16 cellular contexts compared by ENCODE assay signal in genomic region chr17:37312137-37312923, GRCh38.
"Had no signal": no experiment of that assay in that cellular context is flagged by ENCODE, and none has a peak within 500 bp of the region (broad histone marks: within the 10 kb centered on the region; RNA-seq: fewer than 3 reads in every experiment).

No MANE protein-coding gene starts in this region.

- H3K36me3 ChIP-seq: ascending aorta, gastrocnemius medialis, upper lobe of right lung had no signal

- H3K4me1 ChIP-seq: ascending aorta, heart right ventricle, testis, upper lobe of right lung had no signal

- H3K27ac Mint-ChIP-seq: activated CD4-positive, alpha-beta memory T cell treated with anti-CD3 and anti-CD28 coated beads for 36 hours; activated naive CD8-positive, alpha-beta T cell treated with anti-CD3 and anti-CD28 coated beads, Interleukin-2, amount 10 ng/mL, durations not matched to agents 7 days and 5 days; activated T-cell treated with anti-CD3 and anti-CD28 coated beads, Interleukin-2, amount 50 U/mL, for 72 hours; memory B cell; nephron had no signal

- H3K4me1 Mint-ChIP-seq: activated naive CD8-positive, alpha-beta T cell treated with anti-CD3 and anti-CD28 coated beads, Interleukin-2, amount 10 ng/mL, durations not matched to agents 7 days and 5 days; memory B cell; nephron had no signal

- H3K4me3 Mint-ChIP-seq: activated CD4-positive, alpha-beta memory T cell treated with anti-CD3 and anti-CD28 coated beads for 36 hours; activated naive CD8-positive, alpha-beta T cell treated with anti-CD3 and anti-CD28 coated beads, Interleukin-2, amount 10 ng/mL, durations not matched to agents 7 days and 5 days; activated T-cell treated with anti-CD3 and anti-CD28 coated beads, Interleukin-2, amount 50 U/mL, for 72 hours; memory B cell; nephron had no signal

- H3K27ac ChIP-seq: ascending aorta, gastrocnemius medialis, heart right ventricle, left lung, testis, upper lobe of right lung had no signal

- H3K9me3 Mint-ChIP-seq: activated CD4-positive, alpha-beta memory T cell treated with anti-CD3 and anti-CD28 coated beads for 36 hours; activated naive CD8-positive, alpha-beta T cell treated with anti-CD3 and anti-CD28 coated beads, Interleukin-2, amount 10 ng/mL, durations not matched to agents 7 days and 5 days; activated T-cell treated with anti-CD3 and anti-CD28 coated beads, Interleukin-2, amount 50 U/mL, for 72 hours; nephron had no signal

- DNase-seq: activated CD4-positive, alpha-beta memory T cell treated with anti-CD3 and anti-CD28 coated beads for 36 hours; activated gamma-delta T cell treated with Interleukin-2 at 50 U/mL for 16 hours; activated naive CD8-positive, alpha-beta T cell treated with anti-CD3 and anti-CD28 coated beads, Interleukin-2, amount 10 ng/mL, durations not matched to agents 7 days and 5 days; activated T-cell treated with anti-CD3 and anti-CD28 coated beads, Interleukin-2, amount 50 U/mL, for 72 hours; gastrocnemius medialis; heart right ventricle; left lung; stimulated activated CD4-positive, alpha-beta T cell treated with anti-CD3 and anti-CD28 coated beads, Interleukin-4, amount 100 ng/mL, for 1 hour; stimulated activated CD8-positive, alpha-beta memory T cell treated with anti-CD3 and anti-CD28 coated beads, Interleukin-4, amount 100 ng/mL, for 48 hours; stimulated activated naive CD8-positive, alpha-beta T cell treated with anti-CD3 and anti-CD28 coated beads, Interleukin-15, Interleukin-2, amounts not matched to agents 100 U/mL and 50 U/mL, for 24 hours; T1000; testis; upper lobe of right lung had no signal

- H3K27me3 Mint-ChIP-seq: activated CD4-positive, alpha-beta memory T cell treated with anti-CD3 and anti-CD28 coated beads for 36 hours; activated naive CD8-positive, alpha-beta T cell treated with anti-CD3 and anti-CD28 coated beads, Interleukin-2, amount 10 ng/mL, durations not matched to agents 7 days and 5 days; memory B cell had no signal

- H3K27me3 ChIP-seq: ascending aorta, gastrocnemius medialis, heart right ventricle, left lung, testis, upper lobe of right lung had no signal

- H3K4me3 ChIP-seq: ascending aorta, gastrocnemius medialis, heart right ventricle, left lung, testis, upper lobe of right lung had no signal

- ATAC-seq: activated T-cell treated with anti-CD3 and anti-CD28 coated beads, Interleukin-2, amount 50 U/mL, for 72 hours; gastrocnemius medialis; heart right ventricle; left lung; stimulated activated naive CD8-positive, alpha-beta T cell treated with anti-CD3 and anti-CD28 coated beads, Interleukin-15, Interleukin-2, amounts not matched to agents 100 U/mL and 50 U/mL, for 24 hours; upper lobe of right lung had no signal

- H3K9me3 ChIP-seq: ascending aorta, gastrocnemius medialis, heart right ventricle, left lung, testis, upper lobe of right lung had no signal
